ENCODE assay signal across 8 cellular contexts in the genomic region with DNA sequence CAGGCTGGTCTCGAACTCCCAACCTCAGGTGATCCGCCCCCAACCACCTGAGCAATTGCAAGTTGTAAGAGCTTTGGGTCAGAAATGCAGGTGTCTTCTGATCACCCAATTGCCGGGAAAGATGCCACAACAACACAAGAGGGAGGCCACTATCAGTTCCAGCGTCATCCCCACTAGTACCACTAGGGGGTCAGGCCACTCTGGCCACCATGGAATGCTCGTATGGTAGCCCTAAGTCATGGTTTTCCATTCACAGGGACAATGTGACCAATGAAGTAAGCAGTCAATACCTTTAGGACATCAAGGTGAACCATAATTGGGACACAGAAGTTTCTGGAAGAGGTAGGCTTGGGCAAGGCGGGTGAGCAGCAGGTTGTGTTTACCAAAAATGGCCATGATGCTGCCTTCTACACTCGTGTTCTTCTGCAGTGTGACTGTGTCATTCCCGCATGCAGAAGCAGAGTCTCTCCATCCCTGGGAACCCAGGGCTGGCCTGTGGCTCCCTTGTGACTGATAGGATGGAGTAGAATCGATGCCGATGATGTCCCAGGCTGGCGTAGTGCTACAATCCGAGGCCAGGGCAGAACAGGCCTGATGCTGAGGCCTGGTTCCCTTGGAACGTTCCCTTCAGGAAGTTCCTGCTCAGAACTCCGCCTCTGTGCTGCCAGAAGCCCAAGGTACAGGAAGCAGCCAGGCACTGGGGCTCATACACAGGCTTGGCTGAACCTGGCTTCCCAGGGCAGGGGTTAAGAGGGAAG. TPM values are rescaled to one million over a fixed set of nuclear protein-coding genes. Genes with fewer than 3 reads are reported as not detected.
DNase-seq lines count a peak whose midpoint lies in the region; FAIRE-seq and TF ChIP-seq lines count a peak whose summit lies in the region.

No MANE protein-coding gene starts in this region.

- H3K4me1 ChIP-seq in DOHH2 (ENCODE audit: control insufficient read depth, low read length): peaks cover 14% of the 10 kb centered on the region
- H3K4me1 ChIP-seq in OCI-LY3 (ENCODE audit: low read length): peaks cover 8% of the 10 kb centered on the region; the same call in 1 of the 2 replicates
- H3K4me1 ChIP-seq in trophoblast cell (ENCODE audit: control insufficient read depth in 1 of 2, insufficient read depth in 2 of 2, low read length in 2 of 2): peaks cover 2% of the 10 kb centered on the region in 2 experiments

- H3K36me3 ChIP-seq in DOHH2 (ENCODE audit: control insufficient read depth, low read length): no peaks in the 10 kb centered on the region
- H3K36me3 ChIP-seq in OCI-LY3 (replicated peaks; ENCODE audit: low read depth, low read length): no peaks in the 10 kb centered on the region
- H3K36me3 ChIP-seq in trophoblast cell (ENCODE audit: control insufficient read depth in 1 of 2, insufficient read depth in 2 of 2, low read length in 2 of 2): no peaks in the 10 kb centered on the region

- H4K20me1 ChIP-seq in DOHH2 (ENCODE audit: control insufficient read depth, insufficient read depth, low read depth, low read length) (no peaks in the 10 kb centered on the region), OCI-LY3 (ENCODE audit: insufficient read depth, low read length) (no peaks in the 10 kb centered on the region)

- H2BK120ac ChIP-seq in trophoblast cell (ENCODE audit: insufficient read depth, low read length, poor library complexity): no peak overlapping the region

- H3K79me2 ChIP-seq in DOHH2 (ENCODE audit: control insufficient read depth, low read length): no peaks in the 10 kb centered on the region
- no peaks in the 10 kb centered on the region for H3K79me2 ChIP-seq in OCI-LY3 (ENCODE audit: low read length)
- H3K79me2 ChIP-seq in trophoblast cell (ENCODE audit: control insufficient read depth, insufficient read depth, low read length, poor library complexity): no peaks in the 10 kb centered on the region

- no peak overlapping the region for H2AK5ac ChIP-seq in trophoblast cell (ENCODE audit: low read length)

- no peak overlapping the region for H4K12ac ChIP-seq in trophoblast cell (ENCODE audit: low read depth, low read length)

- H3K9ac ChIP-seq in OCI-LY3 (ENCODE audit: low read length) (no peak overlapping the region), trophoblast cell (ENCODE audit: low read length) (no peak overlapping the region)

- no peak overlapping the region for H3K14ac ChIP-seq in trophoblast cell (ENCODE audit: low read length)

- H3K4me3 ChIP-seq in DOHH2 (ENCODE audit: low read length) (no peak overlapping the region), OCI-LY3 (ENCODE audit: low read length) (no peak overlapping the region), fibroblast of mammary gland (ENCODE audit: control insufficient read depth, low read depth, low read length) (no peak overlapping the region), trophoblast cell (ENCODE audit: low read depth, low read length) (no peak overlapping the region)

- H3K9me3 ChIP-seq in DOHH2 (ENCODE audit: control insufficient read depth, insufficient read depth, low read length) (peaks cover 8% of the 10 kb centered on the region; the same call in 1 of the 2 replicates), OCI-LY3 (ENCODE audit: insufficient read depth, low read length) (no peaks in the 10 kb centered on the region), trophoblast cell (ENCODE audit: insufficient read depth, low read depth, low read length) (peaks cover 13% of the 10 kb centered on the region)

- no peak overlapping the region for H4K91ac ChIP-seq in trophoblast cell (ENCODE audit: low read depth, low read length)

- peaks cover 1% of the 10 kb centered on the region for H3K79me1 ChIP-seq in trophoblast cell (ENCODE audit: low read length)

- H3K18ac ChIP-seq in trophoblast cell (ENCODE audit: low read length): no peak overlapping the region

- H3K27me3 ChIP-seq in DOHH2 (ENCODE audit: control insufficient read depth, low read length): peaks cover 7% of the 10 kb centered on the region; the same call in 1 of the 2 replicates
- H3K27me3 ChIP-seq in OCI-LY3 (ENCODE audit: low read depth, low read length): peaks cover 9% of the 10 kb centered on the region; the same call in 1 of the 2 replicates
- no peaks in the 10 kb centered on the region for H3K27me3 ChIP-seq in trophoblast cell (ENCODE audit: insufficient read depth, low read length)

- peak; percentile 62 for TF ChIP-seq CTCF in DOHH2 (IDR thresholded peaks at IDR 0.05; ENCODE audit: low read depth, low read length, poor library complexity, severe bottlenecking)
- TF ChIP-seq CTCF in OCI-LY3 (IDR thresholded peaks at IDR 0.05; ENCODE audit: low read depth, low read length): peak; percentile 17; the same call in 1 of the 2 replicates
- peak; percentile 51 for TF ChIP-seq CTCF in fibroblast of mammary gland (conservative IDR thresholded peaks at IDR 0.05; ENCODE audit: control insufficient read depth, insufficient read depth, low read depth, low read length)

- H3F3A ChIP-seq in DOHH2 (ENCODE audit: control insufficient read depth, insufficient read depth): no peaks in the 10 kb centered on the region

- H3K27ac ChIP-seq in DOHH2 (ENCODE audit: low read depth, low read length) (no peak overlapping the region), OCI-LY3 (ENCODE audit: low read length) (no peak overlapping the region), trophoblast cell (ENCODE audit: low read depth, low read length) (no peak overlapping the region)

- H2AFZ ChIP-seq in OCI-LY3 (ENCODE audit: low read depth, low read length) (no peak overlapping the region), trophoblast cell (ENCODE audit: insufficient read depth, low read length, poor library complexity) (no peak overlapping the region)

- H3K4me2 ChIP-seq in DOHH2 (ENCODE audit: low read length) (no peak overlapping the region), OCI-LY3 (ENCODE audit: low read length) (no peak overlapping the region), trophoblast cell (ENCODE audit: low read length) (no peak overlapping the region)

- H2BK5ac ChIP-seq in trophoblast cell (ENCODE audit: low read depth, low read length, poor library complexity): no peak overlapping the region

- DNase-seq in 8988T (peak; percentile 61), fibroblast of mammary gland (ENCODE audit: low read depth) (no peak), NCI-H1436 treated with DMSO at 0.1 percent for 48 hours (lab: John Stamatoyannopoulos, UW) (no peak), trophoblast cell (no peak), HTR-8/SVneo (ENCODE audit: insufficient read length, low spot score) (no peak)
- no peak for DNase-seq in effector CD4-positive, alpha-beta T cell

- WGBS in trophoblast cell (ENCODE audit: extremely low coverage, insufficient coverage, insufficient read length): no CpG with 5 or more reads among the region's 14 CpGs

- H3K4ac ChIP-seq in trophoblast cell (ENCODE audit: low read depth, low read length): no peak overlapping the region

- no peak overlapping the region for H3K23ac ChIP-seq in trophoblast cell (ENCODE audit: low read length)

- no peaks in the 10 kb centered on the region for H3K9me2 ChIP-seq in DOHH2 (replicated peaks; ENCODE audit: control insufficient read depth, low read length)

- H4K8ac ChIP-seq in trophoblast cell (ENCODE audit: low read depth, low read length): no peak overlapping the region

- no peak overlapping the region for H2BK12ac ChIP-seq in trophoblast cell (ENCODE audit: low read length)

- no peak for FAIRE-seq in HTR-8/SVneo (lab: Jason Lieb, UNC)

RNA-seq across cellular contexts. Expression of gene ANKRD33B, which starts 42.2 kb away (rescaled TPM):
- polyA plus RNA-seq in trophoblast cell (2013): 11.4 and 11.6 TPM in 2 replicates
